ENCODE assay signal across 1 cellular context in the genomic region with DNA sequence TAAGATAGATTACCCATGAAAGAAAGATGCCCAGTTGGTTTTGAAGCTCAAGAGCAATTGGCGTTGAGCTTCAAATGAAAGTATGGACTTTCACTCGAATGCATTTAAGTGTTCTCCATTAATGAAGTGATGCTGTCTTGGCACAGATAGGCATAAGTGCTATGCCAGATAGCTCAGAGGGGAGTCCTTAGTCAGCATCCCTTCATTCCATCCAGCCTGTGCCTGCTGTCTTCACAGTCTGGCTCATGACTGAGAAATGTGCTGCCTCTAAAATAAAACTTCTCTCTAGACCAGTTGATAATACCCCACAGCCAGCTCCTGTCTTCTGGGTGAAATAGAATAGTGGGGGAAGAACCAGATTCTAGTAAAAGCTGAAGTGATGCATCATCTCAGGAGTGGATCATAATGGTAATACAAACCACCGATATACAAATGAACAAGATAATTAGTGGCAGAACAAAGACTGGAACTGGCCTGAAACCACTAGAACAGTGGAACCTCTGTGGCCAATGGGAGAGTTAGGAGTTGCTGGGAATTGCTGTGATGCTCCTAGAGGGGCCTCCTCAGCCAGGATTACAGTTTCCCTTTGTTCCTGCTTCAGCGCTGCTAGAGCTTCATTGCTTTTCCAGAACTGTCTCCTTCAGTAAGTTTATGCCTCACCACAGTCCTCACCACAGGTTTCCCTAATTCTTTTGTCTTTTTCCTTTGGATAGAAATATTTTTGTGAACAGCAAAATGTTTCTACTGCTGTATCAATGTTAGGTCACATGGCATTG.
TF ChIP-seq lines count a peak whose summit lies in the region.

No MANE protein-coding gene starts in this region.

TF ChIP-seq in GM23338, 12 proteins besides CTCF, POLR2A, EP300 and RAD21 (continued from another document):
- TF ChIP-seq, protein P1, sequence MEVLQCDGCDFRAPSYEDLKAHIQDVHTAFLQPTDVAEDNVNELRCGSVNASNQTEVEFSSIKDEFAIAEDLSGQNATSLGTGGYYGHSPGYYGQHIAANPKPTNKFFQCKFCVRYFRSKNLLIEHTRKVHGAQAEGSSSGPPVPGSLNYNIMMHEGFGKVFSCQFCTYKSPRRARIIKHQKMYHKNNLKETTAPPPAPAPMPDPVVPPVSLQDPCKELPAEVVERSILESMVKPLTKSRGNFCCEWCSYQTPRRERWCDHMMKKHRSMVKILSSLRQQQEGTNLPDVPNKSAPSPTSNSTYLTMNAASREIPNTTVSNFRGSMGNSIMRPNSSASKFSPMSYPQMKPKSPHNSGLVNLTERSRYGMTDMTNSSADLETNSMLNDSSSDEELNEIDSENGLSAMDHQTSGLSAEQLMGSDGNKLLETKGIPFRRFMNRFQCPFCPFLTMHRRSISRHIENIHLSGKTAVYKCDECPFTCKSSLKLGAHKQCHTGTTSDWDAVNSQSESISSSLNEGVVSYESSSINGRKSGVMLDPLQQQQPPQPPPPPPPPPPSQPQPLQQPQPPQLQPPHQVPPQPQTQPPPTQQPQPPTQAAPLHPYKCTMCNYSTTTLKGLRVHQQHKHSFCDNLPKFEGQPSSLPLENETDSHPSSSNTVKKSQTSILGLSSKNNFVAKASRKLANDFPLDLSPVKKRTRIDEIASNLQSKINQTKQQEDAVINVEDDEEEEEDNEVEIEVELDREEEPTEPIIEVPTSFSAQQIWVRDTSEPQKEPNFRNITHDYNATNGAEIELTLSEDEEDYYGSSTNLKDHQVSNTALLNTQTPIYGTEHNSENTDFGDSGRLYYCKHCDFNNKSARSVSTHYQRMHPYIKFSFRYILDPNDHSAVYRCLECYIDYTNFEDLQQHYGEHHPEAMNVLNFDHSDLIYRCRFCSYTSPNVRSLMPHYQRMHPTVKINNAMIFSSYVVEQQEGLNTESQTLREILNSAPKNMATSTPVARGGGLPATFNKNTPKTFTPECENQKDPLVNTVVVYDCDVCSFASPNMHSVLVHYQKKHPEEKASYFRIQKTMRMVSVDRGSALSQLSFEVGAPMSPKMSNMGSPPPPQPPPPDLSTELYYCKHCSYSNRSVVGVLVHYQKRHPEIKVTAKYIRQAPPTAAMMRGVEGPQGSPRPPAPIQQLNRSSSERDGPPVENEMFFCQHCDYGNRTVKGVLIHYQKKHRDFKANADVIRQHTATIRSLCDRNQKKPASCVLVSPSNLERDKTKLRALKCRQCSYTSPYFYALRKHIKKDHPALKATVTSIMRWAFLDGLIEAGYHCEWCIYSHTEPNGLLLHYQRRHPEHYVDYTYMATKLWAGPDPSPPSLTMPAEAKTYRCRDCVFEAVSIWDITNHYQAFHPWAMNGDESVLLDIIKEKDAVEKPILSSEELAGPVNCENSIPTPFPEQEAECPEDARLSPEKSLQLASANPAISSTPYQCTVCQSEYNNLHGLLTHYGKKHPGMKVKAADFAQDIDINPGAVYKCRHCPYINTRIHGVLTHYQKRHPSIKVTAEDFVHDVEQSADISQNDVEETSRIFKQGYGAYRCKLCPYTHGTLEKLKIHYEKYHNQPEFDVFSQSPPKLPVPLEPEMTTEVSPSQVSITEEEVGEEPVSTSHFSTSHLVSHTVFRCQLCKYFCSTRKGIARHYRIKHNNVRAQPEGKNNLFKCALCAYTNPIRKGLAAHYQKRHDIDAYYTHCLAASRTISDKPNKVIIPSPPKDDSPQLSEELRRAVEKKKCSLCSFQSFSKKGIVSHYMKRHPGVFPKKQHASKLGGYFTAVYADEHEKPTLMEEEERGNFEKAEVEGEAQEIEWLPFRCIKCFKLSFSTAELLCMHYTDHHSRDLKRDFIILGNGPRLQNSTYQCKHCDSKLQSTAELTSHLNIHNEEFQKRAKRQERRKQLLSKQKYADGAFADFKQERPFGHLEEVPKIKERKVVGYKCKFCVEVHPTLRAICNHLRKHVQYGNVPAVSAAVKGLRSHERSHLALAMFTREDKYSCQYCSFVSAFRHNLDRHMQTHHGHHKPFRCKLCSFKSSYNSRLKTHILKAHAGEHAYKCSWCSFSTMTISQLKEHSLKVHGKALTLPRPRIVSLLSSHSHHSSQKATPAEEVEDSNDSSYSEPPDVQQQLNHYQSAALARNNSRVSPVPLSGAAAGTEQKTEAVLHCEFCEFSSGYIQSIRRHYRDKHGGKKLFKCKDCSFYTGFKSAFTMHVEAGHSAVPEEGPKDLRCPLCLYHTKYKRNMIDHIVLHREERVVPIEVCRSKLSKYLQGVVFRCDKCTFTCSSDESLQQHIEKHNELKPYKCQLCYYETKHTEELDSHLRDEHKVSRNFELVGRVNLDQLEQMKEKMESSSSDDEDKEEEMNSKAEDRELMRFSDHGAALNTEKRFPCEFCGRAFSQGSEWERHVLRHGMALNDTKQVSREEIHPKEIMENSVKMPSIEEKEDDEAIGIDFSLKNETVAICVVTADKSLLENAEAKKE (CRISPR knock-in tag; IDR thresholded peaks at IDR 0.05), result no peak
- TF ChIP-seq JUNB (IDR thresholded peaks at IDR 0.05; ENCODE audit: unreplicated experiment) (no peak), ZNF114 (CRISPR knock-in tag; IDR thresholded peaks at IDR 0.05) (no peak), CREB1 (CRISPR knock-in tag; IDR thresholded peaks at IDR 0.05; ENCODE audit: low read depth) (no peak)
- TF ChIP-seq, protein P2, sequence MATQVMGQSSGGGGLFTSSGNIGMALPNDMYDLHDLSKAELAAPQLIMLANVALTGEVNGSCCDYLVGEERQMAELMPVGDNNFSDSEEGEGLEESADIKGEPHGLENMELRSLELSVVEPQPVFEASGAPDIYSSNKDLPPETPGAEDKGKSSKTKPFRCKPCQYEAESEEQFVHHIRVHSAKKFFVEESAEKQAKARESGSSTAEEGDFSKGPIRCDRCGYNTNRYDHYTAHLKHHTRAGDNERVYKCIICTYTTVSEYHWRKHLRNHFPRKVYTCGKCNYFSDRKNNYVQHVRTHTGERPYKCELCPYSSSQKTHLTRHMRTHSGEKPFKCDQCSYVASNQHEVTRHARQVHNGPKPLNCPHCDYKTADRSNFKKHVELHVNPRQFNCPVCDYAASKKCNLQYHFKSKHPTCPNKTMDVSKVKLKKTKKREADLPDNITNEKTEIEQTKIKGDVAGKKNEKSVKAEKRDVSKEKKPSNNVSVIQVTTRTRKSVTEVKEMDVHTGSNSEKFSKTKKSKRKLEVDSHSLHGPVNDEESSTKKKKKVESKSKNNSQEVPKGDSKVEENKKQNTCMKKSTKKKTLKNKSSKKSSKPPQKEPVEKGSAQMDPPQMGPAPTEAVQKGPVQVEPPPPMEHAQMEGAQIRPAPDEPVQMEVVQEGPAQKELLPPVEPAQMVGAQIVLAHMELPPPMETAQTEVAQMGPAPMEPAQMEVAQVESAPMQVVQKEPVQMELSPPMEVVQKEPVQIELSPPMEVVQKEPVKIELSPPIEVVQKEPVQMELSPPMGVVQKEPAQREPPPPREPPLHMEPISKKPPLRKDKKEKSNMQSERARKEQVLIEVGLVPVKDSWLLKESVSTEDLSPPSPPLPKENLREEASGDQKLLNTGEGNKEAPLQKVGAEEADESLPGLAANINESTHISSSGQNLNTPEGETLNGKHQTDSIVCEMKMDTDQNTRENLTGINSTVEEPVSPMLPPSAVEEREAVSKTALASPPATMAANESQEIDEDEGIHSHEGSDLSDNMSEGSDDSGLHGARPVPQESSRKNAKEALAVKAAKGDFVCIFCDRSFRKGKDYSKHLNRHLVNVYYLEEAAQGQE (IDR thresholded peaks at IDR 0.05; ENCODE audit: unreplicated experiment), result no peak
- TF ChIP-seq, protein P3, sequence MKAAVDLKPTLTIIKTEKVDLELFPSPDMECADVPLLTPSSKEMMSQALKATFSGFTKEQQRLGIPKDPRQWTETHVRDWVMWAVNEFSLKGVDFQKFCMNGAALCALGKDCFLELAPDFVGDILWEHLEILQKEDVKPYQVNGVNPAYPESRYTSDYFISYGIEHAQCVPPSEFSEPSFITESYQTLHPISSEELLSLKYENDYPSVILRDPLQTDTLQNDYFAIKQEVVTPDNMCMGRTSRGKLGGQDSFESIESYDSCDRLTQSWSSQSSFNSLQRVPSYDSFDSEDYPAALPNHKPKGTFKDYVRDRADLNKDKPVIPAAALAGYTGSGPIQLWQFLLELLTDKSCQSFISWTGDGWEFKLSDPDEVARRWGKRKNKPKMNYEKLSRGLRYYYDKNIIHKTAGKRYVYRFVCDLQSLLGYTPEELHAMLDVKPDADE (IDR thresholded peaks at IDR 0.05), result no peak
